19 cellular contexts compared by ENCODE assay signal in the genomic region with DNA sequence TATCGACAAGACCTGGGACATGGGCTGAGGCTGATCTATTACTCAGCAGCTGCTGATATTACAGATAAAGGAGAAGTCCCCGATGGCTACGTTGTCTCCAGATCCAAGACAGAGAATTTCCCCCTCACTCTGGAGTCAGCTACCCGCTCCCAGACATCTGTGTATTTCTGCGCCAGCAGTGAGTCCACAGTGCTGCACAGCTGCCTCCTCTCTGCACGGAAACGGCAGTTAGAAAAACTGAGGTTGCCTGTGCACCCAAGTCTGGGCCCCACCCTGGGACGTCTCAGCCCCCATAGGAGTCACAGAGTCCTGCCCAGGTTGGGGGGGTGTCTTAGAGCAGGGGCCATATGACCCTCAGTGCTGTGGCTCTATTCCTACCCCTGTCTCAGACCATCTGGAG.
DNase-seq lines count a peak whose midpoint lies in the region; ATAC-seq and TF ChIP-seq lines count a peak whose summit lies in the region.
"Had no signal": no experiment of that assay in that cellular context is flagged by ENCODE, and none has a peak within 500 bp of the region (broad histone marks: within the 10 kb centered on the region; RNA-seq: fewer than 3 reads in every experiment).

No MANE protein-coding gene starts in this region.

- no peaks in the 10 kb centered on the region for H3K9me3 Mint-ChIP-seq in activated CD8-positive, alpha-beta memory T cell treated with anti-CD3 and anti-CD28 coated beads, Interleukin-2, amount 10 ng/mL, durations not matched to agents 7 days and 5 days (ENCODE audit: low read depth)
- no peaks in the 10 kb centered on the region for H3K9me3 Mint-ChIP-seq in activated CD8-positive, alpha-beta T cell treated with anti-CD3 and anti-CD28 coated beads for 36 hours
- no peaks in the 10 kb centered on the region for H3K9me3 Mint-ChIP-seq in stimulated activated memory B cell treated with anti-CD40 and anti-IgM and Interleukin-4, amounts not matched to agents 10 μg/mL and 1 μg/mL and 100 μg/mL, for 72 hours
- H3K9me3 Mint-ChIP-seq: CD14-positive monocyte had no signal

- no peaks in the 10 kb centered on the region for H3K36me3 Mint-ChIP-seq in activated CD8-positive, alpha-beta memory T cell treated with anti-CD3 and anti-CD28 coated beads, Interleukin-2, amount 10 ng/mL, durations not matched to agents 7 days and 5 days
- no peaks in the 10 kb centered on the region for H3K36me3 Mint-ChIP-seq in activated CD8-positive, alpha-beta T cell treated with anti-CD3 and anti-CD28 coated beads for 36 hours (ENCODE audit: low read depth)
- no peaks in the 10 kb centered on the region for H3K36me3 Mint-ChIP-seq in stimulated activated memory B cell treated with anti-CD40 and anti-IgM and Interleukin-4, amounts not matched to agents 10 μg/mL and 1 μg/mL and 100 μg/mL, for 72 hours
- H3K36me3 Mint-ChIP-seq: CD14-positive monocyte had no signal

- no peak for DNase-seq in activated CD8-positive, alpha-beta memory T cell treated with anti-CD3 and anti-CD28 coated beads, Interleukin-2, amount 10 ng/mL, durations not matched to agents 7 days and 5 days
- DNase-seq in activated CD8-positive, alpha-beta memory T cell treated with anti-CD3 and anti-CD28 coated beads, Interleukin-2, amount 50 U/mL, for 48 hours = no peak
- DNase-seq in Jurkat, Clone E6-1 (ENCODE audit: low read depth, low spot score) = peak; percentile 76
- no peak for DNase-seq in activated CD8-positive, alpha-beta T cell treated with anti-CD3 and anti-CD28 coated beads for 36 hours
- DNase-seq in A172 (ENCODE audit: low spot score) (no peak), foreskin keratinocyte (no peak), NCI-H2029 treated with DMSO at 0.1 percent for 48 hours (lab: John Stamatoyannopoulos, UW) (no peak)
- DNase-seq: 8988T, AML-193, DMS79, NCI-H1092, NCI-H1436, NCI-H187 treated with DMSO at 0.1 percent for 48 hours, NCI-H2227 treated with DMSO at 0.1 percent for 48 hours, NCI-H510A, SIG-M5 had no signal

- intact Hi-C loops in activated CD8-positive, alpha-beta T cell treated with anti-CD3 and anti-CD28 coated beads for 36 hours (cut with micrococcal nuclease) = no loop called here

- no peaks in the 10 kb centered on the region for H3K27me3 ChIP-seq in foreskin keratinocyte

- POLR2A ChIA-PET in activated CD8-positive, alpha-beta T cell treated with anti-CD3 and anti-CD28 coated beads for 36 hours (lab: Charles Lee) = no interaction called here

- H3K27me3 Mint-ChIP-seq in activated CD8-positive, alpha-beta memory T cell treated with anti-CD3 and anti-CD28 coated beads, Interleukin-2, amount 10 ng/mL, durations not matched to agents 7 days and 5 days = peaks cover 10% of the 10 kb centered on the region
- H3K27me3 Mint-ChIP-seq in activated CD8-positive, alpha-beta T cell treated with anti-CD3 and anti-CD28 coated beads for 36 hours = no peaks in the 10 kb centered on the region
- peaks cover 23% of the 10 kb centered on the region for H3K27me3 Mint-ChIP-seq in stimulated activated memory B cell treated with anti-CD40 and anti-IgM and Interleukin-4, amounts not matched to agents 10 μg/mL and 1 μg/mL and 100 μg/mL, for 72 hours

- H3K4me3 ChIP-seq in Jurkat, Clone E6-1 (ENCODE audit: low read length) = peak overlapping the region; percentile 30

- H3K27ac ChIP-seq in foreskin keratinocyte = no peak overlapping the region

- no peaks in the 10 kb centered on the region for H3K4me1 ChIP-seq in foreskin keratinocyte

- CTCF ChIA-PET in activated CD8-positive, alpha-beta memory T cell treated with anti-CD3 and anti-CD28 coated beads, Interleukin-2, amount 10 ng/mL, durations not matched to agents 7 days and 5 days (lab: Charles Lee) = interaction anchor here (1.0 to 1.9 kb wide), 6 partner anchors 10 to 72 kb away, joined by 3 to 9 read pairs (median 3); no protein-coding TSS in a partner anchor
- CTCF ChIA-PET in activated CD8-positive, alpha-beta T cell treated with anti-CD3 and anti-CD28 coated beads for 36 hours (lab: Charles Lee) = interaction anchor here (1.0 to 2.0 kb wide), 4 partner anchors 11 to 60 kb away, joined by 3 to 8 read pairs (median 4); no protein-coding TSS in a partner anchor

- H3K27ac Mint-ChIP-seq in activated CD8-positive, alpha-beta memory T cell treated with anti-CD3 and anti-CD28 coated beads, Interleukin-2, amount 10 ng/mL, durations not matched to agents 7 days and 5 days = no peak overlapping the region
- no peak overlapping the region for H3K27ac Mint-ChIP-seq in activated CD8-positive, alpha-beta T cell treated with anti-CD3 and anti-CD28 coated beads for 36 hours
- H3K27ac Mint-ChIP-seq in stimulated activated memory B cell treated with anti-CD40 and anti-IgM and Interleukin-4, amounts not matched to agents 10 μg/mL and 1 μg/mL and 100 μg/mL, for 72 hours = no peak overlapping the region
- H3K27ac Mint-ChIP-seq: CD14-positive monocyte had no signal

- no peak overlapping the region for H3K4me3 Mint-ChIP-seq in activated CD8-positive, alpha-beta memory T cell treated with anti-CD3 and anti-CD28 coated beads, Interleukin-2, amount 10 ng/mL, durations not matched to agents 7 days and 5 days
- no peak overlapping the region for H3K4me3 Mint-ChIP-seq in activated CD8-positive, alpha-beta T cell treated with anti-CD3 and anti-CD28 coated beads for 36 hours
- no peak overlapping the region for H3K4me3 Mint-ChIP-seq in stimulated activated memory B cell treated with anti-CD40 and anti-IgM and Interleukin-4, amounts not matched to agents 10 μg/mL and 1 μg/mL and 100 μg/mL, for 72 hours
- H3K4me3 Mint-ChIP-seq: CD14-positive monocyte had no signal

- H3K4me1 Mint-ChIP-seq in activated CD8-positive, alpha-beta memory T cell treated with anti-CD3 and anti-CD28 coated beads, Interleukin-2, amount 10 ng/mL, durations not matched to agents 7 days and 5 days = peaks cover 3% of the 10 kb centered on the region
- H3K4me1 Mint-ChIP-seq in activated CD8-positive, alpha-beta T cell treated with anti-CD3 and anti-CD28 coated beads for 36 hours (ENCODE audit: low read depth) = peaks cover 21% of the 10 kb centered on the region
- H3K4me1 Mint-ChIP-seq in stimulated activated memory B cell treated with anti-CD40 and anti-IgM and Interleukin-4, amounts not matched to agents 10 μg/mL and 1 μg/mL and 100 μg/mL, for 72 hours = no peaks in the 10 kb centered on the region

- ATAC-seq in activated CD8-positive, alpha-beta memory T cell treated with anti-CD3 and anti-CD28 coated beads, Interleukin-2, amount 10 ng/mL, durations not matched to agents 7 days and 5 days = peak; percentile 30
- ATAC-seq in activated CD8-positive, alpha-beta T cell treated with anti-CD3 and anti-CD28 coated beads for 36 hours = peak; percentile 35
- peak; percentile 55 for ATAC-seq in stimulated activated memory B cell treated with anti-CD40 and anti-IgM and Interleukin-4, amounts not matched to agents 10 μg/mL and 1 μg/mL and 100 μg/mL, for 72 hours
- no peak for ATAC-seq in foreskin keratinocyte
- ATAC-seq: SK-N-SH treated with all-trans-retinoic acid at 6 μM for 48 hours had no signal

- TF ChIP-seq CTCF in activated CD8-positive, alpha-beta T cell treated with anti-CD3 and anti-CD28 coated beads for 36 hours (IDR thresholded peaks at IDR 0.05) = no peak
- no peak for TF ChIP-seq CTCF in foreskin keratinocyte (conservative IDR thresholded peaks at IDR 0.05)
